ENCODE assay signal across 1 cellular context in the genomic region with DNA sequence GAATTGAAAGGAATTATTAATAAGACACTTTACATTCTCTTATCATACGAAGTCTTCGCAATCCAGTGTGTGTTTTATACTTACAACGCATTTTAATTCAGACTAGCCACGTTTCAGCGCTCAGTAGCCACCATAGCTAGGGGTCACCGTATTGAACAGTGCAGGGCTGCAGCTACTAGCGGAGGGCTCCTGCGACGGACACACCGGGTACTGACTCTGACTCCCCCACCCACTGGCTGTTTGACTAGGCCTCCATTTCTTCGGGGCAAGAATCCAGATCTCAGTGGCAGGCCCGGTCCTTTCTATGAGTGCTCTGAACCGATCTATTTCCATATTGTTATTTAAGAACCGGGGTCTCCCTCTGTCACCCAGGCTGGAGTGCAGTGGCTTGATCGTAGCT.
A peak's percentile ranks its signal among the peaks of the same experiment; 100 is the strongest.
TF ChIP-seq lines count a peak whose summit lies in the region.

No MANE protein-coding gene starts in this region.

TF ChIP-seq in K562, 482 proteins besides CTCF, POLR2A, EP300 and RAD21:
- TF ChIP-seq SLC30A9 (CRISPR knock-in tag; IDR thresholded peaks at IDR 0.05) (0 out of 2 replicates have a peak, but pooled peaks have one; percentile 55), U2AF2 (optimal IDR thresholded peaks at IDR 0.05; ENCODE audit: low read depth, low read length) (no peak)
